In the genomic region with DNA sequence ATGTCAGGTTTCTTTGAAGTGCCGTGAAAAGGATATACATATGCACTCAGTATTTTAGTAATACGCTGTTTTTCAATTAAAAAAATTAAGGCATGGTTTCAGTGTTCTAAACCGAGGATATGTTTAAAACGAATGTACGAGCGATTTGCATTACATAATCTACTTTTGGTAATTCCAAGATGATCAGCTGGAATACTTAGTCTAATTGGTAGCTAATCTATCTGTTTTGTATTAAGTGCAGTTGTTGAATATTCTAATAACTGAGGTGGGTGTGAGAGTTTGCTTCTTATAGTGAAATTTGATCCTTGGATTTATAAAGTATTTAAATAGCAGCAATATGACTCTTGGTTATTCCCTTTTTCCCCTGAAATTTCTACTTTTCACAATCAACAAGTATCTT, we compare ENCODE assay signal across 8 cellular contexts. TPM values are rescaled to one million over a fixed set of nuclear protein-coding genes. Genes with fewer than 3 reads are reported as not detected.
DNase-seq lines count a peak whose midpoint lies in the region; ATAC-seq, FAIRE-seq and TF ChIP-seq lines count a peak whose summit lies in the region.

No MANE protein-coding gene starts in this region.

- no peaks in the 10 kb centered on the region for H3K27me3 ChIP-seq in osteoblast (ENCODE audit: insufficient read depth, low read length)

- H3K27ac ChIP-seq in OCI-LY7 (ENCODE audit: low read depth, low read length, poor library complexity, severe bottlenecking), result no peak overlapping the region
- H3K27ac ChIP-seq in osteoblast (ENCODE audit: low read depth, low read length), result peak overlapping the region; percentile 13

- peaks cover 33% of the 10 kb centered on the region for H4K20me1 ChIP-seq in OCI-LY7 (ENCODE audit: insufficient read depth, low read length)
- H4K20me1 ChIP-seq in osteoblast (ENCODE audit: insufficient read depth, low read length), result peaks cover 33% of the 10 kb centered on the region

- TSS peak; percentile 58 for BruUV-seq in OCI-LY7 (replicated peaks; lab: Mats Ljungman, UMichigan)

- FAIRE-seq in D721Med (lab: Jason Lieb, UNC), result peak; percentile 96

- POLR2A ChIA-PET in OCI-LY7 (lab: Charles Lee), result interaction anchor here (0.7 to 2.8 kb wide), 8 partner anchors 10 to 996 kb away, joined by 3 to 12 read pairs (median 4); a partner anchor contains a TSS

- peaks cover 11% of the 10 kb centered on the region for H3K4me1 ChIP-seq in OCI-LY7 (ENCODE audit: insufficient read depth, low read length, poor library complexity, severe bottlenecking)
- H3K4me1 ChIP-seq in osteoblast (ENCODE audit: insufficient read depth, low read length), result peaks cover 17% of the 10 kb centered on the region

- H3K4me2 ChIP-seq in OCI-LY7 (ENCODE audit: low read length) (peak overlapping the region; percentile 87), osteoblast (ENCODE audit: insufficient read depth, low read length) (peak overlapping the region; percentile 96)

- peak overlapping the region; percentile 87 for H3K4me3 ChIP-seq in OCI-LY7 (ENCODE audit: low read depth, low read length, poor library complexity, severe bottlenecking)
- H3K4me3 ChIP-seq in epithelial cell of esophagus (ENCODE audit: low read length), result peak overlapping the region; percentile 77
- peak overlapping the region; percentile 92 for H3K4me3 ChIP-seq in osteoblast (ENCODE audit: insufficient read depth, low read length)

- TF ChIP-seq CTCF in D721Med (IDR thresholded peaks at IDR 0.05; ENCODE audit: insufficient read depth, missing control alignments), result no peak
- no peak for TF ChIP-seq CTCF in OCI-LY7 (conservative IDR thresholded peaks at IDR 0.05; ENCODE audit: low read length)
- TF ChIP-seq CTCF in epithelial cell of esophagus (IDR thresholded peaks at IDR 0.05; ENCODE audit: insufficient read depth, low read depth, low read length, missing control alignments), result no peak
- no peak for TF ChIP-seq CTCF in osteoblast (IDR thresholded peaks at IDR 0.05; ENCODE audit: extremely low read depth, low read depth, low read length)
- no peak for TF ChIP-seq CTCF in GM10266 (IDR thresholded peaks at IDR 0.05; ENCODE audit: control insufficient read depth, insufficient read depth, low read depth, missing control alignments)

- H2AFZ ChIP-seq in OCI-LY7 (ENCODE audit: low read length) (no peak overlapping the region; the same call in 1 of the 2 replicates), osteoblast (ENCODE audit: low read length) (peak overlapping the region; percentile 80)

- H3K79me2 ChIP-seq in OCI-LY7 (ENCODE audit: insufficient read depth, low read depth, low read length) (peaks cover 56% of the 10 kb centered on the region), osteoblast (ENCODE audit: insufficient read depth, low read length) (peaks cover 49% of the 10 kb centered on the region)

- no peaks in the 10 kb centered on the region for H3K36me3 ChIP-seq in OCI-LY7 (ENCODE audit: insufficient read depth, low read length)
- H3K36me3 ChIP-seq in osteoblast (ENCODE audit: insufficient read depth, low read length), result no peaks in the 10 kb centered on the region

- intact Hi-C loops in OCI-LY7 (cut with micrococcal nuclease; ENCODE audit: unreplicated experiment), result loop anchor here (5.0 to 10.0 kb wide), 3 partner anchors 126 to 992 kb away; a partner anchor contains a TSS

- CTCF ChIA-PET in OCI-LY7 (lab: Charles Lee; ENCODE audit: unreplicated experiment), result interaction anchor here (1.8 kb wide), 1 partner anchor 124 kb away, joined by 5 read pairs; no protein-coding TSS in a partner anchor

- no peaks in the 10 kb centered on the region for H3K9me2 ChIP-seq in OCI-LY7 (ENCODE audit: insufficient read depth, low read length)

- H3K9me3 ChIP-seq in OCI-LY7 (ENCODE audit: low read length) (no peaks in the 10 kb centered on the region), osteoblast (ENCODE audit: low read depth, low read length) (no peaks in the 10 kb centered on the region)

- no peak for ATAC-seq in HG02852 (IDR thresholded peaks at IDR 0.05; ENCODE audit: unreplicated experiment)

- DNase-seq in D721Med (ENCODE audit: insufficient read length, low spot score) (peak; percentile 57), OCI-LY7 (ENCODE audit: low spot score) (no peak), epithelial cell of esophagus (ENCODE audit: low read depth) (no peak), osteoblast (ENCODE audit: insufficient read length, low spot score, missing footprints) (no peak), COLO668 (lab: John Stamatoyannopoulos, UW; ENCODE audit: unreplicated experiment) (no peak), GOT3 (lab: John Stamatoyannopoulos, UW) (no peak), GM10266 (ENCODE audit: extremely low spot score) (no peak)

RNA-seq across cellular contexts. Expression of a gene that starts 1.3 kb away (rescaled TPM):
- 17.5 and 17.8 TPM in 2 replicates for total RNA-seq in OCI-LY7 (2014; rRNA removed; shearing (Covaris generic))
- total RNA-seq in OCI-LY7 (2022), result 20.7 and 24.7 TPM in 2 replicates
- 20.3 and 23.0 TPM in 2 replicates for total RNA-seq in osteoblast
